22 cellular contexts compared by ENCODE assay signal in the genomic region with DNA sequence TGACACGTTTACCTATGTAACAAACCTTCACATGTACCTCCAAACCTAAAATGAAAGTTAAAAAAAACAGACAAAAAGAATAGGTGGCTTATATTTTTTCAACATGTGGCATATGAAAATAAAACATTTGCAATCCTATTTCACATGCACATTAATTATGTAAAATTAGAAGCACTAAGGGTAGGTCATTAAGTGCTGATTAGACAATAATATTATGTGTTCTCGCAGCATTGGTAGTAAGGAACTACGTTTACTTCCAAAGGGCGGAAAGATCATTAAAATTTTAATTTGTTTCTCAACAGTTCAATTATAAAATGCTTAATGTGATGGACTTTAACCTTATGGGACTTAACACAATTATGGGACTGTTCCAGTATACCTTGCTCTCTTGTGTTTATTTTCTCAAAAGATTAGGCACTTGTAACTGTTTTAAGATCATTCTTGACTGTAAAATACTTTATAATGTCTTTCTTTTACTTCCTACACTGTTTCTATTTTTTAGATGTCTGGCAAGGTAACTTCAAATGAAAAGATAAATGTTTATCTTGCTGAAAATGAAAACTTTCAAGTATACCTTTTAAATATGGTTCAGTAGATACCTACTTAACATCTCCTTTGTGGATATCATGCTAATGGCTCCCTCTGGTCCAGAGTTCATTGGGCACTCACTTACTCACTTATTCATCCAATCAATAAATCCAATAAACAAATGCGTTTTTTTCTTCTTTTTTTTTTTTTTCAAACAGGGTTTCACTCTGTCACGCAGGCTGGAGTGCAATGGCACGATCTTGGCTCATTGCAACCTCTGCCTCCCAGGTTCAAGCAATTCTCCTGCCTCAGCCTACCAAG.
"Had no signal": no experiment of that assay in that cellular context is flagged by ENCODE, and none has a peak within 500 bp of the region (broad histone marks: within the 10 kb centered on the region; RNA-seq: fewer than 3 reads in every experiment).

No MANE protein-coding gene starts in this region.

- H3K27me3 ChIP-seq: colonic mucosa, esophagus muscularis mucosa, foreskin keratinocyte, gastroesophageal sphincter, heart left ventricle, hepatocyte, neural progenitor cell, right atrium auricular region, sigmoid colon, spleen, transverse colon, upper lobe of right lung, uterus had no signal

- H2AFZ ChIP-seq: hepatocyte, neural progenitor cell had no signal

- H3K4me3 ChIP-seq: colonic mucosa, esophagus muscularis mucosa, gastroesophageal sphincter, heart left ventricle, hepatocyte, lung, neural progenitor cell, prostate gland, right atrium auricular region, sigmoid colon, spleen, transverse colon, upper lobe of right lung, uterus had no signal

- ATAC-seq: foreskin keratinocyte; gastroesophageal sphincter; heart left ventricle; left cardiac atrium; left ventricle myocardium superior; naive thymus-derived CD4-positive, alpha-beta T cell; stimulated activated memory B cell treated with anti-CD40 and anti-IgM and Interleukin-4, amounts not matched to agents 10 μg/mL and 1 μg/mL and 100 μg/mL, for 72 hours; stimulated activated naive CD8-positive, alpha-beta T cell treated with anti-CD3 and anti-CD28 coated beads, Interleukin-15, Interleukin-2, amounts not matched to agents 100 U/mL and 50 U/mL, for 24 hours; upper lobe of right lung had no signal

- H3K9me3 ChIP-seq: colonic mucosa, gastroesophageal sphincter, heart left ventricle, prostate gland, right atrium auricular region, sigmoid colon, spleen, transverse colon, upper lobe of right lung, uterus had no signal

- H3K27ac ChIP-seq: colonic mucosa, esophagus muscularis mucosa, foreskin keratinocyte, gastroesophageal sphincter, heart left ventricle, hepatocyte, neural progenitor cell, prostate gland, right atrium auricular region, sigmoid colon, spleen, upper lobe of right lung, uterus had no signal

- H3K4me2 ChIP-seq: hepatocyte, neural progenitor cell had no signal

- H3K9ac ChIP-seq: neural progenitor cell had no signal

- DNase-seq: colonic mucosa; effector memory CD4-positive, alpha-beta T cell; foreskin keratinocyte; heart left ventricle; left cardiac atrium; left ventricle myocardium superior; naive thymus-derived CD4-positive, alpha-beta T cell; sigmoid colon; spleen; stimulated activated CD4-positive, alpha-beta T cell treated with anti-CD3 and anti-CD28 coated beads, Interleukin-4, amount 100 ng/mL, for 4 hours; stimulated activated naive CD8-positive, alpha-beta T cell treated with anti-CD3 and anti-CD28 coated beads, Interleukin-15, Interleukin-2, amounts not matched to agents 100 U/mL and 50 U/mL, for 24 hours; transverse colon; upper lobe of right lung; uterus had no signal

- H3K4me1 ChIP-seq: colonic mucosa, esophagus muscularis mucosa, foreskin keratinocyte, gastroesophageal sphincter, heart left ventricle, neural progenitor cell, prostate gland, right atrium auricular region, sigmoid colon, spleen, upper lobe of right lung, uterus had no signal

- H3K79me2 ChIP-seq: hepatocyte had no signal

- H3K36me3 ChIP-seq: colonic mucosa, esophagus muscularis mucosa, gastroesophageal sphincter, heart left ventricle, neural progenitor cell, prostate gland, right atrium auricular region, sigmoid colon, spleen, transverse colon, upper lobe of right lung, uterus had no signal
